ENCODE assay signal across 14 cellular contexts in genomic region chr7:47759056-47759706, GRCh38.
DNase-seq lines count a peak whose midpoint lies in the region; ATAC-seq and TF ChIP-seq lines count a peak whose summit lies in the region.
"Had no signal": no experiment of that assay in that cellular context is flagged by ENCODE, and none has a peak within 500 bp of the region (broad histone marks: within the 10 kb centered on the region; RNA-seq: fewer than 3 reads in every experiment).

No MANE protein-coding gene starts in this region.

- no peak overlapping the region for H3K4me2 ChIP-seq in SK-N-SH

- H3K4me1 ChIP-seq in SK-N-SH (ENCODE audit: control insufficient read depth in 1 of 2, insufficient read depth in 2 of 2, low read depth in 1 of 2, low read length in 1 of 2) (peaks cover 31 to 35% of the 10 kb centered on the region in 2 experiments), suprapubic skin (peaks cover 25% of the 10 kb centered on the region)

- no peaks in the 10 kb centered on the region for H4K20me1 ChIP-seq in SK-N-SH (ENCODE audit: insufficient read depth)

- no peaks in the 10 kb centered on the region for H3K79me2 ChIP-seq in SK-N-SH (ENCODE audit: insufficient read depth)

- no peak for ATAC-seq in HG03520 (IDR thresholded peaks at IDR 0.05; ENCODE audit: unreplicated experiment)

- DNase-seq in GM13977 (ENCODE audit: low spot score) (no peak), SK-N-SH (no peak), fibroblast of peridontal ligament (ENCODE audit: extremely low read depth) (peak; percentile 34), suprapubic skin (ENCODE audit: low spot score in 2 of 2) (no peak), NCI-H2227 treated with DMSO at 0.1 percent for 48 hours (lab: John Stamatoyannopoulos, UW) (no peak), NCI-H128 (lab: John Stamatoyannopoulos, UW; ENCODE audit: unreplicated experiment) (no peak), iPS-NIHi11 (ENCODE audit: low spot score) (no peak)
- DNase-seq: activated naive CD4-positive, alpha-beta T cell treated with anti-CD3 and anti-CD28 coated beads, Interleukin-2, amount 10 ng/mL, durations not matched to agents 7 days and 5 days; DMS153; islet precursor cell; occipital lobe; stimulated activated CD4-positive, alpha-beta T cell treated with anti-CD3 and anti-CD28 coated beads, Interleukin-4, amount 100 ng/mL, for 1 hour had no signal

- in situ Hi-C loops in GM13977 (cut with MboI; ENCODE audit: low pct_unique_long_range_greater_than_20kb, low sequenced_read_pairs, unreplicated experiment), result no loop called here

- H3K9me2 ChIP-seq in SK-N-SH, result no peaks in the 10 kb centered on the region

- CTCF ChIA-PET in SK-N-SH (lab: Yijun Ruan, JAX), result interaction anchor here (0.9 to 2.1 kb wide), 12 partner anchors 12 to 493 kb away, joined by 3 to 10 read pairs (median 4); no protein-coding TSS in a partner anchor

- peak overlapping the region; percentile 39; the same call in 1 of the 2 replicates for H3K9ac ChIP-seq in SK-N-SH

- 91% methylated on average over 4 of the region's 4 CpGs for WGBS in SK-N-SH (ENCODE audit: low lambda C conversion rate)
- WGBS in suprapubic skin, result 91% methylated on average over 4 of the region's 4 CpGs

- H3K27ac ChIP-seq in SK-N-SH (ENCODE audit: low read depth in 2 of 2, low read length in 1 of 2), result peak overlapping the region; percentile 59 to 89
- peak overlapping the region; percentile 81 for H3K27ac ChIP-seq in suprapubic skin
- H3K27ac ChIP-seq: SK-N-MC had no signal

- no peak for TF ChIP-seq POLR2A in suprapubic skin (IDR thresholded peaks at IDR 0.05)

- H2AFZ ChIP-seq in SK-N-SH (ENCODE audit: low read depth), result no peak overlapping the region

- H3K27me3 ChIP-seq in SK-N-SH (ENCODE audit: insufficient read depth), result no peaks in the 10 kb centered on the region
- no peaks in the 10 kb centered on the region for H3K27me3 ChIP-seq in suprapubic skin

- POLR2A ChIA-PET in SK-N-SH (lab: Yijun Ruan, JAX), result no interaction called here

- H3F3A ChIP-seq in SK-N-SH (replicated peaks; ENCODE audit: insufficient read depth), result peaks cover 32% of the 10 kb centered on the region

- TF ChIP-seq CTCF in GM13977 (IDR thresholded peaks at IDR 0.05; ENCODE audit: extremely low read depth, insufficient read depth, missing control alignments) (peak; percentile 0), SK-N-SH (IDR thresholded peaks at IDR 0.05) (peak; percentile 64), suprapubic skin (IDR thresholded peaks at IDR 0.05) (no peak)

- H3K4me3 ChIP-seq in SK-N-SH (ENCODE audit: low read depth in 2 of 2, low read length in 1 of 2) (no peak overlapping the region), suprapubic skin (no peak overlapping the region)
- H3K4me3 ChIP-seq: SK-N-MC had no signal

- no peaks in the 10 kb centered on the region for H3K36me3 ChIP-seq in SK-N-SH (replicated peaks in 1 of 2; ENCODE audit: control insufficient read depth in 1 of 2, insufficient read depth in 2 of 2, low read length in 1 of 2)
- no peaks in the 10 kb centered on the region for H3K36me3 ChIP-seq in suprapubic skin

- TF ChIP-seq EP300 in SK-N-SH (IDR thresholded peaks at IDR 0.05; ENCODE audit: borderline replicate concordance in 1 of 2, low read depth in 1 of 2, low read length in 1 of 2) (peak in 1 of 2 experiments; percentile 63; a peak in 2 of 4 replicates), suprapubic skin (IDR thresholded peaks at IDR 0.05) (no peak)

- TF ChIP-seq RAD21 in SK-N-SH (IDR thresholded peaks at IDR 0.05; ENCODE audit: low read length), result peak; percentile 52

- H3K9me3 ChIP-seq in SK-N-SH (no peaks in the 10 kb centered on the region), suprapubic skin (no peaks in the 10 kb centered on the region)

TF ChIP-seq in SK-N-SH, 30 proteins besides CTCF, POLR2A, EP300 and RAD21:
- TF ChIP-seq SMC3 (IDR thresholded peaks at IDR 0.05; ENCODE audit: low read depth, low read length) (peak; percentile 50), RXRA (IDR thresholded peaks at IDR 0.05; ENCODE audit: borderline replicate concordance, low read depth) (no peak)

Comparison
In these comparisons a context has a peak if more than half of its experiments do, and no peak if none do; other contexts are left out.
1. CTCF ChIP-seq: peak in GM13977 (single experiment) and SK-N-SH (single experiment); none in suprapubic skin (0 of 2).